In genomic region chrX:19765628-19766027, GRCh38 we compare ENCODE assay signal across 26 cellular contexts.
A peak's percentile ranks its signal among the peaks of the same experiment; 100 is the strongest.
DNase-seq lines count a peak whose midpoint lies in the region; ATAC-seq, FAIRE-seq and TF ChIP-seq lines count a peak whose summit lies in the region.
"Had no signal": no experiment of that assay in that cellular context is flagged by ENCODE, and none has a peak within 500 bp of the region (broad histone marks: within the 10 kb centered on the region; RNA-seq: fewer than 3 reads in every experiment).

No MANE protein-coding gene starts in this region.

- H3K9me3 ChIP-seq in Karpas-422 (ENCODE audit: low read length): no peaks in the 10 kb centered on the region
- no peaks in the 10 kb centered on the region; the same call in 2 of the 3 replicates for H3K9me3 ChIP-seq in GM12878 (replicated peaks; ENCODE audit: control insufficient read depth, insufficient read depth, low read length)

- no peak for TF ChIP-seq RAD21 in GM12878 (IDR thresholded peaks at IDR 0.05; ENCODE audit: insufficient read depth, low read depth, low read length)

- POLR2A ChIA-PET in GM12878 (lab: Charles Lee): interaction anchor here (1.5 kb wide), 1 partner anchor 29 kb away, joined by 3 read pairs; no protein-coding TSS in a partner anchor

- no peaks in the 10 kb centered on the region for H3K9me2 ChIP-seq in Karpas-422 (replicated peaks; ENCODE audit: insufficient read depth, low read length)

- DNase-seq in activated naive CD4-positive, alpha-beta T cell treated with Interleukin-2 at 50 U/mL for 16 hours: no peak
- DNase-seq in Karpas-422 (no peak), GM12878 (ENCODE audit: low read depth, low spot score) (no peak), HuH-7 (ENCODE audit: low spot score) (no peak), NOMO-1 treated with DMSO at 0.1 percent for 48 hours (lab: John Stamatoyannopoulos, UW; ENCODE audit: unreplicated experiment) (no peak), SHP77 treated with DMSO at 0.1 percent for 48 hours (lab: John Stamatoyannopoulos, UW) (no peak)
- no peak for DNase-seq in stimulated activated naive CD8-positive, alpha-beta T cell treated with anti-CD3 and anti-CD28 coated beads, Interleukin-15, Interleukin-2, amounts not matched to agents 100 U/mL and 50 U/mL, for 24 hours
- DNase-seq: activated naive CD4-positive, alpha-beta T cell; caudate nucleus; DMS 273 treated with DMSO at 0.1 percent for 48 hours; HFFc6; Kasumi-1; NCI-H446 treated with DMSO at 0.1 percent for 48 hours; NCI-H82; RPMI8226; stimulated activated CD4-positive, alpha-beta T cell treated with anti-CD3 and anti-CD28 coated beads, Interleukin-12 subunit alpha, Interleukin-12 subunit beta, amount 100 ng/mL, for 4 hours; stimulated activated CD4-positive, alpha-beta T cell treated with anti-CD3 and anti-CD28 coated beads, Interleukin-4, amount 100 ng/mL, for 4 hours; stimulated activated naive CD4-positive, alpha-beta T cell had no signal

- H4K20me1 ChIP-seq in Karpas-422 (ENCODE audit: insufficient read depth, low read depth, low read length): no peaks in the 10 kb centered on the region
- no peaks in the 10 kb centered on the region for H4K20me1 ChIP-seq in GM12878 (ENCODE audit: control insufficient read depth, insufficient read depth)

- no peaks in the 10 kb centered on the region for H3K27me3 Mint-ChIP-seq in activated naive CD4-positive, alpha-beta T cell treated with anti-CD3 and anti-CD28 coated beads, Interleukin-2, amount 50 U/mL, for 24 hours

- peak overlapping the region; percentile 23; the same call in 1 of the 2 replicates for H3K27ac ChIP-seq in Karpas-422 (ENCODE audit: low read length)
- H3K27ac ChIP-seq in GM12878 (ENCODE audit: control insufficient read depth, insufficient read depth): no peak overlapping the region
- H3K27ac ChIP-seq: C4-2B, HL-60 had no signal

- H3K79me2 ChIP-seq in Karpas-422 (ENCODE audit: low read length) (peaks cover 68% of the 10 kb centered on the region), GM12878 (ENCODE audit: control insufficient read depth, insufficient read depth, low read length) (peaks cover 60% of the 10 kb centered on the region)

- RAD21 ChIA-PET in GM12878 (lab: Charles Lee; ENCODE audit: unreplicated experiment): interaction anchor here (0.7 to 1.2 kb wide), 3 partner anchors 10 to 37 kb away, joined by 3 to 4 read pairs (median 3); no protein-coding TSS in a partner anchor

- no peak overlapping the region for H3K4me2 ChIP-seq in Karpas-422 (ENCODE audit: low read depth, low read length, poor library complexity, severe bottlenecking)
- H3K4me2 ChIP-seq in GM12878 (ENCODE audit: control insufficient read depth, insufficient read depth): no peak overlapping the region
- H3K4me2 ChIP-seq: GM23338 had no signal

- H3K4me1 ChIP-seq in Karpas-422 (ENCODE audit: low read length) (peaks cover 82% of the 10 kb centered on the region), GM12878 (ENCODE audit: control insufficient read depth, insufficient read depth, low read length) (peaks cover 30% of the 10 kb centered on the region)

- peaks cover 77% of the 10 kb centered on the region for H3K4me1 Mint-ChIP-seq in activated naive CD4-positive, alpha-beta T cell treated with anti-CD3 and anti-CD28 coated beads, Interleukin-2, amount 50 U/mL, for 24 hours

- CTCF ChIA-PET in GM12878 (lab: Yijun Ruan, JAX): interaction anchor here (1.3 to 3.7 kb wide), 2 partner anchors 8 to 15 kb away, joined by 3 to 16 read pairs; no protein-coding TSS in a partner anchor

- WGBS in GM12878 (ENCODE audit: insufficient coverage, insufficient replicate concordance, low lambda C conversion rate, missing lambda C conversion rate): 52% methylated on average over 1 of the region's 1 CpG

- TF ChIP-seq POLR2A in GM12878 (IDR thresholded peaks at IDR 0.05; ENCODE audit: low read depth, low read length): no peak

- in situ Hi-C loops in GM12878 (cut with MboI): no loop called here

- peak overlapping the region; percentile 94 for H3K27ac Mint-ChIP-seq in activated naive CD4-positive, alpha-beta T cell treated with anti-CD3 and anti-CD28 coated beads, Interleukin-2, amount 50 U/mL, for 24 hours
- H3K27ac Mint-ChIP-seq: GM23338; HFFc6; T-helper 1 cell treated with Interleukin-12 subunit alpha and Interleukin-12 subunit beta and Interleukin-4 antibody, amounts not matched to agents 30 μg/mL and 1 μg/mL, for 36 hours had no signal

- FAIRE-seq in GM12878 (lab: Jason Lieb, UNC): no peak
- FAIRE-seq: frontal cortex, TTC549 had no signal

- intact Hi-C loops in GM12878 (cut with micrococcal nuclease; ENCODE audit: unreplicated experiment): no loop called here

- no TSS peak for BruUV-seq in GM12878 (replicated peaks; lab: Mats Ljungman, UMichigan)

- SMC1A ChIA-PET in GM12878 (lab: Charles Lee; ENCODE audit: uncharacterized antibody, unreplicated experiment): interaction anchor here (26.5 kb wide), 1 partner anchor 26 kb away, joined by 624 read pairs; no protein-coding TSS in a partner anchor

- TF ChIP-seq EP300 in GM12878 (IDR thresholded peaks at IDR 0.05; ENCODE audit: borderline replicate concordance in 1 of 2, control insufficient read depth in 1 of 2, low read depth in 2 of 2, low read length in 2 of 2): no peak

- H2AFZ ChIP-seq in Karpas-422 (ENCODE audit: low read length) (no peak overlapping the region), GM12878 (ENCODE audit: control insufficient read depth, low read depth, low read length) (no peak overlapping the region)
- H2AFZ ChIP-seq: GM23338 had no signal

- H3K4me3 Mint-ChIP-seq in activated naive CD4-positive, alpha-beta T cell treated with anti-CD3 and anti-CD28 coated beads, Interleukin-2, amount 50 U/mL, for 24 hours: peak overlapping the region; percentile 19
- H3K4me3 Mint-ChIP-seq: GM23338; HFFc6; T-helper 1 cell treated with Interleukin-12 subunit alpha and Interleukin-12 subunit beta and Interleukin-4 antibody, amounts not matched to agents 30 μg/mL and 1 μg/mL, for 36 hours had no signal

- peak; percentile 19 for ATAC-seq in GM12878
- ATAC-seq in stimulated activated naive CD8-positive, alpha-beta T cell treated with anti-CD3 and anti-CD28 coated beads, Interleukin-15, Interleukin-2, amounts not matched to agents 100 U/mL and 50 U/mL, for 24 hours: peak; percentile 77
- ATAC-seq: GM23338, sciatic nerve had no signal

- H3K36me3 ChIP-seq in Karpas-422 (ENCODE audit: insufficient read depth, low read length) (no peaks in the 10 kb centered on the region), GM12878 (ENCODE audit: control insufficient read depth in 2 of 2, insufficient read depth in 2 of 2, low read length in 1 of 2) (no peaks in the 10 kb centered on the region; a peak in 1 of 4 replicates)

- TF ChIP-seq CTCF in GM12878 (IDR thresholded peaks at IDR 0.05 in 2 of 3, conservative IDR thresholded peaks at IDR 0.05 in 1 of 3; ENCODE audit: control insufficient read depth in 2 of 3, extremely low read depth in 1 of 3, insufficient read depth in 1 of 3, low read depth in 3 of 3, low read length in 3 of 3): no peak

- H3K27me3 ChIP-seq in Karpas-422 (ENCODE audit: low read length) (no peaks in the 10 kb centered on the region), GM12878 (replicated peaks in 1 of 2; ENCODE audit: control insufficient read depth in 2 of 2, insufficient read depth in 2 of 2, low read length in 1 of 2) (no peaks in the 10 kb centered on the region)

- H3K36me3 Mint-ChIP-seq in activated naive CD4-positive, alpha-beta T cell treated with anti-CD3 and anti-CD28 coated beads, Interleukin-2, amount 50 U/mL, for 24 hours: peaks cover 4% of the 10 kb centered on the region

- no peak overlapping the region for H3K4me3 ChIP-seq in Karpas-422 (ENCODE audit: low read length)
- H3K4me3 ChIP-seq in GM12878: no peak overlapping the region
- H3K4me3 ChIP-seq: GM23338 had no signal

- no peaks in the 10 kb centered on the region for H3K9me3 Mint-ChIP-seq in activated naive CD4-positive, alpha-beta T cell treated with anti-CD3 and anti-CD28 coated beads, Interleukin-2, amount 50 U/mL, for 24 hours
- H3K9me3 Mint-ChIP-seq: GM23338; HFFc6; T-helper 1 cell treated with Interleukin-12 subunit alpha and Interleukin-12 subunit beta and Interleukin-4 antibody, amounts not matched to agents 30 μg/mL and 1 μg/mL, for 36 hours had no signal

- H3K9ac ChIP-seq in Karpas-422 (ENCODE audit: low read length) (no peak overlapping the region), GM12878 (ENCODE audit: control insufficient read depth, insufficient read depth, low read length) (no peak overlapping the region)

TF ChIP-seq in GM12878, 131 proteins besides CTCF, POLR2A, EP300 and RAD21 (continues in another document):
- TF ChIP-seq CHD2 (IDR thresholded peaks at IDR 0.05; ENCODE audit: borderline replicate concordance, low read depth, low read length) (no peak), WRNIP1 (IDR thresholded peaks at IDR 0.05; ENCODE audit: borderline replicate concordance, low read depth, low read length) (no peak), KLF5 (IDR thresholded peaks at IDR 0.05; ENCODE audit: partially characterized antibody) (no peak), ASH2L (IDR thresholded peaks at IDR 0.05; ENCODE audit: borderline replicate concordance, low read depth) (no peak), CBX5 (IDR thresholded peaks at IDR 0.05; ENCODE audit: low read depth) (no peak), RCOR1 (conservative IDR thresholded peaks at IDR 0.05; ENCODE audit: low read depth, low read length) (no peak), SIX5 (IDR thresholded peaks at IDR 0.05; ENCODE audit: low read depth, low read length, severe bottlenecking) (no peak), MEF2B (IDR thresholded peaks at IDR 0.05; ENCODE audit: partially characterized antibody, poor library complexity, severe bottlenecking) (no peak), NR2C1 (IDR thresholded peaks at IDR 0.05) (no peak), CREB1 (IDR thresholded peaks at IDR 0.05; ENCODE audit: low read depth) (no peak), MLLT1 (IDR thresholded peaks at IDR 0.05) (no peak), HDGF (IDR thresholded peaks at IDR 0.05) (no peak)
